In the genomic region with DNA sequence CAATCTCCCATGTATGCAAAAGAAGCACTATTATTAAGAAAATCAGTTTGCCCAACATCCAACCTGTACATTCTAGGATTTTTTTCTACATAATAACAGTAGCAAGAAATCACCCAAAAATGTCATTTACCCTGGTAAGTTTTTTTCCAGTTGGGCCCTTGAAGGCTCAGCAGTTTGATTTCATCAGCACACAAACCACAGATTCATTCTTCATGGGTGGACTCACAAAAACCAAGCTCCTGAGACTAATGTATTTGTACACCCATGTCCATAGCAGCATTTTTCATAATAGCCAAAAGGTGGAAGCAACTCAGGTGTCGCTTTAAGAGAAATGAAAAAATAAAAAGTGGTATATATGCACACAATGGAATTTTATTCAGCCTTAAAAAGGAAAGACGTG, we compare ENCODE assay signal across 14 cellular contexts.
A peak's percentile ranks its signal among the peaks of the same experiment; 100 is the strongest.
DNase-seq lines count a peak whose midpoint lies in the region; ATAC-seq and TF ChIP-seq lines count a peak whose summit lies in the region.
"Had no signal": no experiment of that assay in that cellular context is flagged by ENCODE, and none has a peak within 500 bp of the region (broad histone marks: within the 10 kb centered on the region; RNA-seq: fewer than 3 reads in every experiment).

No MANE protein-coding gene starts in this region.

- no peak for TF ChIP-seq CTCF in AG04449 (IDR thresholded peaks at IDR 0.05; ENCODE audit: insufficient read depth, low read length, missing control alignments)
- TF ChIP-seq CTCF in fibroblast of the aortic adventitia (IDR thresholded peaks at IDR 0.05; ENCODE audit: insufficient read depth, low read length) = no peak
- no peak for TF ChIP-seq CTCF in natural killer cell (IDR thresholded peaks at IDR 0.05)

- POLR2A ChIA-PET in AG04449 (lab: Yijun Ruan, JAX) = no interaction called here

- H3K4me3 Mint-ChIP-seq in natural killer cell = no peak overlapping the region

- intact Hi-C loops in natural killer cell (cut with micrococcal nuclease) = no loop called here

- H3K4me3 ChIP-seq in AG04449 (ENCODE audit: low read depth, low read length) (no peak overlapping the region), fibroblast of the aortic adventitia (ENCODE audit: low read depth, low read length) (no peak overlapping the region)

- ATAC-seq in GM19395 (IDR thresholded peaks at IDR 0.05; ENCODE audit: unreplicated experiment) (no peak), natural killer cell (no peak), HG02885 (IDR thresholded peaks at IDR 0.05; ENCODE audit: poor library complexity, unreplicated experiment) (no peak)
- ATAC-seq: HCT116 had no signal

- DNase-seq in AG04449 (ENCODE audit: low read depth, low spot score) (peak; percentile 19), GM04504 (ENCODE audit: low read depth) (peak; percentile 5), amniotic epithelial cell (ENCODE audit: low read depth) (peak; percentile 58), fibroblast of the aortic adventitia (ENCODE audit: low read depth) (peak; percentile 4), natural killer cell (no peak), NCI-H146 (lab: John Stamatoyannopoulos, UW) (no peak)
- DNase-seq: 8988T, DND-41, NCI-H1436 treated with DMSO at 0.1 percent for 48 hours, NCI-H2081, NCI-H524 had no signal

- H3K27me3 Mint-ChIP-seq in natural killer cell (ENCODE audit: low read depth in 2 of 2) = peaks cover 0 to 5% of the 10 kb centered on the region in 2 donors

- no peaks in the 10 kb centered on the region for H3K4me1 Mint-ChIP-seq in natural killer cell

- no peak overlapping the region for H3K27ac Mint-ChIP-seq in natural killer cell

- peaks cover 2 to 4% of the 10 kb centered on the region in 2 donors for H3K9me3 Mint-ChIP-seq in natural killer cell

- H3K36me3 Mint-ChIP-seq in natural killer cell = peaks cover 5% of the 10 kb centered on the region

- CTCF ChIA-PET in AG04449 (lab: Yijun Ruan, JAX) = interaction anchor here (0.6 to 0.9 kb wide), 2 partner anchors 9 to 13 kb away, joined by 4 to 7 read pairs; no protein-coding TSS in a partner anchor

Comparison
In these comparisons a context has a peak if more than half of its experiments do, and no peak if none do; other contexts are left out.
1. DNase-seq: peak in AG04449 (single experiment), GM04504 (single experiment), amniotic epithelial cell (single experiment) and fibroblast of the aortic adventitia (single experiment); none in natural killer cell (single experiment) and NCI-H146 (single experiment).